Comparison of ENCODE assay signal across 9 cellular contexts in the genomic region with DNA sequence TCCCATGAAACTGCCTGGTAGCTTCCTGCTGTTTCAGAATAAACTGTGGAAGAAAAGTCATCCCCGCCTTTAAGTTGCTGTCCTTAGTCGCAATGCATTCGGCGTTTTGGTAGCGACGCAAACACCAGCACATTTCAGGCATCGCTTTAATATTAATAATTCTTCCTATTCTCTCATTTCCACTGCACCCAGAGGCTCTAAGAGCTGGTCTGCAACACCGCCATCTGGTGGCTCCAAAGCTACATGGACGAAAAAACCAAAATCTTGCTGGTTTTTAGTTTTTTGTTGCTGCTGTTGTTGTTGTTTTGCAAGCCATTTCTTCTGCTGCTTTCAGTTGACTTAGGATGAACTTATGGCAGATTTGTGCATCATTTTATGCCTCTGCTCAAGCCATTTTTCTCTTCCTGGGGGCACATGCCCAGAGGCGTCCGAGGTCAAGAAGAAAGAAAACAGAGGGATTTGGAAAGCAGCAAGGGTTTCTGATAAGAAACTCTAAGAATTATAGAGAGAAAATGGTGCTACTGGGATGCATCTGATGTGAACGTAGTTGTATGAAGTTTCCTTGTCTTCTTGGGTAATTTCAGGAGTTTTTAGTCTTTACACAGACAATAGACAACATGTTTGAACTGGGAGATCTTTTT.
A peak's percentile ranks its signal among the peaks of the same experiment; 100 is the strongest.
DNase-seq lines count a peak whose midpoint lies in the region; ATAC-seq and TF ChIP-seq lines count a peak whose summit lies in the region.
"Had no signal": no experiment of that assay in that cellular context is flagged by ENCODE, and none has a peak within 500 bp of the region (broad histone marks: within the 10 kb centered on the region; RNA-seq: fewer than 3 reads in every experiment).

No MANE protein-coding gene starts in this region.

- no peaks in the 10 kb centered on the region for H3K36me3 Mint-ChIP-seq in HFFc6 (ENCODE audit: low read depth)
- H3K36me3 Mint-ChIP-seq in chondrocyte (ENCODE audit: low read depth): peaks cover 2% of the 10 kb centered on the region

- H3K27me3 Mint-ChIP-seq in HFFc6 (ENCODE audit: insufficient read depth): peaks cover 4% of the 10 kb centered on the region
- H3K27me3 Mint-ChIP-seq in chondrocyte (ENCODE audit: low read depth): peaks cover 27% of the 10 kb centered on the region

- H3K9ac ChIP-seq in NT2/D1 (ENCODE audit: insufficient read length, low read depth): no peak overlapping the region

- no peaks in the 10 kb centered on the region for H3K36me3 ChIP-seq in NT2/D1 (ENCODE audit: insufficient read depth, insufficient read length, low read length)

- peak; percentile 88 for TF ChIP-seq CTCF in HFFc6 (IDR thresholded peaks at IDR 0.05)
- peak; percentile 88 for TF ChIP-seq CTCF in chondrocyte (IDR thresholded peaks at IDR 0.05)

- H3K4me1 Mint-ChIP-seq in HFFc6 (ENCODE audit: low read depth) (no peaks in the 10 kb centered on the region), chondrocyte (ENCODE audit: low read depth) (no peaks in the 10 kb centered on the region)

- ATAC-seq in HG03135 (IDR thresholded peaks at IDR 0.05; ENCODE audit: unreplicated experiment): no peak
- ATAC-seq in HG02798 (IDR thresholded peaks at IDR 0.05; ENCODE audit: poor library complexity, unreplicated experiment): no peak
- no peak for ATAC-seq in HG02610 (IDR thresholded peaks at IDR 0.05; ENCODE audit: unreplicated experiment)

- no peaks in the 10 kb centered on the region for H3K4me1 ChIP-seq in NT2/D1 (ENCODE audit: insufficient read depth, insufficient read length)

- peak; percentile 33 for DNase-seq in DMS53 treated with DMSO at 0.1 percent for 48 hours (lab: John Stamatoyannopoulos, UW; ENCODE audit: unreplicated experiment)
- DNase-seq in HFFc6: peak; percentile 25
- DNase-seq in NT2/D1 (ENCODE audit: low read depth, low spot score): peak; percentile 27
- no peak for DNase-seq in chondrocyte (ENCODE audit: low spot score)
- peak; percentile 72 for DNase-seq in medulla oblongata (ENCODE audit: extremely low spot score)

- peak overlapping the region; percentile 20; the same call in 1 of the 2 replicates for H3K4me3 Mint-ChIP-seq in HFFc6
- H3K4me3 Mint-ChIP-seq in chondrocyte (ENCODE audit: unreplicated experiment): no peak overlapping the region
- H3K4me3 Mint-ChIP-seq: T-helper 1 cell treated with Interleukin-12 subunit alpha and Interleukin-12 subunit beta and Interleukin-4 antibody, amounts not matched to agents 30 μg/mL and 1 μg/mL, for 36 hours had no signal

- H3K27ac Mint-ChIP-seq in HFFc6 (no peak overlapping the region), chondrocyte (ENCODE audit: unreplicated experiment) (no peak overlapping the region)
- H3K27ac Mint-ChIP-seq: T-helper 1 cell treated with Interleukin-12 subunit alpha and Interleukin-12 subunit beta and Interleukin-4 antibody, amounts not matched to agents 30 μg/mL and 1 μg/mL, for 36 hours had no signal

- H3K9me3 Mint-ChIP-seq in HFFc6 (no peaks in the 10 kb centered on the region), chondrocyte (ENCODE audit: low read depth) (peaks cover 6% of the 10 kb centered on the region)
- H3K9me3 Mint-ChIP-seq: T-helper 1 cell treated with Interleukin-12 subunit alpha and Interleukin-12 subunit beta and Interleukin-4 antibody, amounts not matched to agents 30 μg/mL and 1 μg/mL, for 36 hours had no signal

- no peak overlapping the region for H3K4me3 ChIP-seq in NT2/D1 (ENCODE audit: insufficient read length, low read depth)

- H3K27me3 ChIP-seq in NT2/D1 (ENCODE audit: insufficient read depth, insufficient read length): no peaks in the 10 kb centered on the region

- H3K9me3 ChIP-seq in NT2/D1 (ENCODE audit: insufficient read depth, low read length): peaks cover 22% of the 10 kb centered on the region
